20 cellular contexts compared by ENCODE assay signal in the genomic region with DNA sequence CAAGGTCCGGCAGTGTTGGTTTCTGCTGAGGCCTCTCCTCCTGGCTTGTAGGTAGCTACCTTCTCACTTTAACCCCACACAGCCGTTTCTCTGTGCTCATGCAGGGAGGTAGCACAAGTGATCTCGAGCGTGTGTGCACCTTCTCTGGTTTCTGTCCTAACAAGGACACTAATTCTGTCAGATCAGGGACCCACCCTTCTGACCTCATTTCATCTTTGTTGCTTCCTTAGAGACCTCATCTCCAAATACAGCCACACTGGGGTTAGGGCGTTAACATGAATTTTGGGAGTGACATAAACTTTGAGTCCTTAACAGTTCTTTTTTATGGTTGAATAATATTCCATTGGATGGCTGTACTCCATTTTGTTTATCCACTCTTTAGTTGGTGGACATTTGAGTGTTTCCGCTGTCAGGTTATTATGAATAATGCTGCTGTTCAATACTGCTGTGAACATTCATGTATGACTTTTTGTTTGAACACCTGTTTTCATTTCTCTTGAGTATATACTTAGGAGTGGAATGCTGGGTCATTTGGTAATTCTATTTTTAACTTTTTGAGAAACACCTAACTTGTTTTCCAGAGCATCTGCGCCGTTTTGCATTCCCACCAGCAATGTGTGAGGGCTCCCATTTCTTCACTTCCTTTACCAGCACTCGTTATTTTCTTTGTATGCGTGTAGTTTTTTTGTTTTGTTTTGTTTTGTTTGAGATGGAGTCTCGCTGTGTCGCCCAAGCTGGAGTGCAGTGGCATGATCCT. TPM values are rescaled to one million over a fixed set of nuclear protein-coding genes. Genes with fewer than 3 reads are reported as not detected.
DNase-seq lines count a peak whose midpoint lies in the region; ATAC-seq and FAIRE-seq lines count a peak whose summit lies in the region.
"Had no signal": no experiment of that assay in that cellular context is flagged by ENCODE, and none has a peak within 500 bp of the region (broad histone marks: within the 10 kb centered on the region; RNA-seq: fewer than 3 reads in every experiment).

No MANE protein-coding gene starts in this region.

- H3K79me2 ChIP-seq in trophoblast cell (ENCODE audit: control insufficient read depth, insufficient read depth, low read length, poor library complexity): no peaks in the 10 kb centered on the region

- WGBS in esophagus, 2 donors: 73 to 89% methylated on average over 12 of the region's 12 CpGs
- no CpG with 5 or more reads among the region's 12 CpGs for WGBS in trophoblast cell (ENCODE audit: extremely low coverage, insufficient coverage, insufficient read length)

- no peak overlapping the region for H2AK5ac ChIP-seq in trophoblast cell (ENCODE audit: low read length)

- no peak overlapping the region for H4K91ac ChIP-seq in trophoblast cell (ENCODE audit: low read depth, low read length)

- H4K12ac ChIP-seq in trophoblast cell (ENCODE audit: low read depth, low read length): no peak overlapping the region

- H3K4me1 ChIP-seq in esophagus (ENCODE audit: control insufficient read depth in 2 of 2, insufficient read depth in 2 of 2, low read length in 1 of 2) (no peaks in the 10 kb centered on the region), trophoblast cell (ENCODE audit: control insufficient read depth in 1 of 2, insufficient read depth in 2 of 2, low read length in 2 of 2) (peaks cover 3 to 6% of the 10 kb centered on the region in 2 experiments)
- H3K4me1 ChIP-seq: colonic mucosa had no signal

- FAIRE-seq in RCC 7860 (lab: Jason Lieb, UNC): no peak
- FAIRE-seq: A549 had no signal

- H3K27me3 ChIP-seq in esophagus (ENCODE audit: control insufficient read depth in 1 of 2, insufficient read depth in 2 of 2, low read length in 2 of 2) (no peaks in the 10 kb centered on the region), trophoblast cell (ENCODE audit: insufficient read depth, low read length) (no peaks in the 10 kb centered on the region)
- H3K27me3 ChIP-seq: BLaER1 treated with 17β-estradiol and CSF1 and Interleukin-3, amounts not matched to agents 10 nM and 100 nM; brain microvascular endothelial cell; colonic mucosa had no signal

- no peak overlapping the region for H2BK12ac ChIP-seq in trophoblast cell (ENCODE audit: low read length)

- no peak overlapping the region for H2AFZ ChIP-seq in trophoblast cell (ENCODE audit: insufficient read depth, low read length, poor library complexity)

- H3K14ac ChIP-seq in trophoblast cell (ENCODE audit: low read length): no peak overlapping the region

- no peaks in the 10 kb centered on the region for H3K79me1 ChIP-seq in trophoblast cell (ENCODE audit: low read length)

- H3K4me2 ChIP-seq in trophoblast cell (ENCODE audit: low read length): no peak overlapping the region
- H3K4me2 ChIP-seq: KMS-11 had no signal

- peak overlapping the region; percentile 66 to 77 for H3K27ac ChIP-seq in esophagus (ENCODE audit: low read depth in 2 of 2, low read length in 1 of 2)
- H3K27ac ChIP-seq in trophoblast cell (ENCODE audit: low read depth, low read length): no peak overlapping the region
- H3K27ac ChIP-seq: A549; BLaER1 treated with 17β-estradiol and CSF1 and Interleukin-3, amounts not matched to agents 10 nM and 100 nM; brain microvascular endothelial cell; colonic mucosa; KMS-11; SK-N-MC; VCaP had no signal

- no peak overlapping the region for H4K8ac ChIP-seq in trophoblast cell (ENCODE audit: low read depth, low read length)

- DNase-seq in NCI-H2196 (lab: John Stamatoyannopoulos, UW; ENCODE audit: unreplicated experiment) (peak; percentile 2), NCI-H2196 treated with DMSO at 0.1 percent for 48 hours (lab: John Stamatoyannopoulos, UW; ENCODE audit: unreplicated experiment) (no peak), NCI-H2029 treated with DMSO at 0.1 percent for 48 hours (lab: John Stamatoyannopoulos, UW) (peak; percentile 26), trophoblast cell (no peak), RCC 7860 (ENCODE audit: low spot score) (no peak), T-helper 1 cell (no peak)
- DNase-seq: brain microvascular endothelial cell; colonic mucosa; HCEC 1CT; NCI-H146; NCI-H446; stimulated activated CD4-positive, alpha-beta T cell treated with anti-CD3 and anti-CD28 coated beads, Interleukin-15, amount 100 ng/mL, for 24 hours had no signal

- no peak for ATAC-seq in GM19397 (IDR thresholded peaks at IDR 0.05; ENCODE audit: unreplicated experiment)
- ATAC-seq: A549, sciatic nerve had no signal

- H3K36me3 ChIP-seq in esophagus (ENCODE audit: control insufficient read depth in 2 of 2, insufficient read depth in 2 of 2, low read length in 1 of 2) (no peaks in the 10 kb centered on the region), trophoblast cell (ENCODE audit: control insufficient read depth in 1 of 2, insufficient read depth in 2 of 2, low read length in 2 of 2) (peaks cover 0 to 2% of the 10 kb centered on the region in 2 experiments)
- H3K36me3 ChIP-seq: brain microvascular endothelial cell, colonic mucosa had no signal

- peak overlapping the region; percentile 46 for H3K4ac ChIP-seq in trophoblast cell (ENCODE audit: low read depth, low read length)

- H3K9me3 ChIP-seq in esophagus (ENCODE audit: control insufficient read depth in 2 of 2, insufficient read depth in 1 of 2, low read depth in 1 of 2, low read length in 1 of 2): no peaks in the 10 kb centered on the region
- no peaks in the 10 kb centered on the region for H3K9me3 ChIP-seq in trophoblast cell (ENCODE audit: insufficient read depth, low read depth, low read length)
- H3K9me3 ChIP-seq: A549, colonic mucosa had no signal

- H3K4me3 ChIP-seq in esophagus (ENCODE audit: low read depth in 1 of 2, low read length in 2 of 2): no peak overlapping the region
- no peak overlapping the region for H3K4me3 ChIP-seq in trophoblast cell (ENCODE audit: low read depth, low read length)
- H3K4me3 ChIP-seq: A549; BLaER1 treated with 17β-estradiol and CSF1 and Interleukin-3, amounts not matched to agents 10 nM and 100 nM; colonic mucosa; SK-N-MC had no signal

- H2BK120ac ChIP-seq in trophoblast cell (ENCODE audit: insufficient read depth, low read length, poor library complexity): no peak overlapping the region

- no peak overlapping the region for H2BK5ac ChIP-seq in trophoblast cell (ENCODE audit: low read depth, low read length, poor library complexity)

- peak overlapping the region; percentile 95 for H3K18ac ChIP-seq in trophoblast cell (ENCODE audit: low read length)

- H3K9ac ChIP-seq in trophoblast cell (ENCODE audit: low read length): no peak overlapping the region
- H3K9ac ChIP-seq: BLaER1 treated with 17β-estradiol and CSF1 and Interleukin-3, amounts not matched to agents 10 nM and 100 nM; KMS-11 had no signal

- no peak overlapping the region for H3K23ac ChIP-seq in trophoblast cell (ENCODE audit: low read length)

RNA-seq across cellular contexts. Expression of a gene that starts 57.5 kb away (rescaled TPM):
- polyA plus RNA-seq in esophagus: 1 to 10 TPM; 2.9 to 5.9 TPM
- polyA plus RNA-seq in trophoblast cell (2013): 28.6 and 28.8 TPM in 2 replicates

Comparison
In these comparisons a context has a peak if more than half of its experiments do, and no peak if none do; other contexts are left out.
1. DNase-seq: peak in NCI-H2196 (single experiment) and NCI-H2029 treated with DMSO at 0.1 percent for 48 hours (single experiment); none in NCI-H2196 treated with DMSO at 0.1 percent for 48 hours (single experiment), trophoblast cell (0 of 2), RCC 7860 (single experiment) and T-helper 1 cell (0 of 5).